Comparison of ENCODE assay signal across 8 cellular contexts in the genomic region with DNA sequence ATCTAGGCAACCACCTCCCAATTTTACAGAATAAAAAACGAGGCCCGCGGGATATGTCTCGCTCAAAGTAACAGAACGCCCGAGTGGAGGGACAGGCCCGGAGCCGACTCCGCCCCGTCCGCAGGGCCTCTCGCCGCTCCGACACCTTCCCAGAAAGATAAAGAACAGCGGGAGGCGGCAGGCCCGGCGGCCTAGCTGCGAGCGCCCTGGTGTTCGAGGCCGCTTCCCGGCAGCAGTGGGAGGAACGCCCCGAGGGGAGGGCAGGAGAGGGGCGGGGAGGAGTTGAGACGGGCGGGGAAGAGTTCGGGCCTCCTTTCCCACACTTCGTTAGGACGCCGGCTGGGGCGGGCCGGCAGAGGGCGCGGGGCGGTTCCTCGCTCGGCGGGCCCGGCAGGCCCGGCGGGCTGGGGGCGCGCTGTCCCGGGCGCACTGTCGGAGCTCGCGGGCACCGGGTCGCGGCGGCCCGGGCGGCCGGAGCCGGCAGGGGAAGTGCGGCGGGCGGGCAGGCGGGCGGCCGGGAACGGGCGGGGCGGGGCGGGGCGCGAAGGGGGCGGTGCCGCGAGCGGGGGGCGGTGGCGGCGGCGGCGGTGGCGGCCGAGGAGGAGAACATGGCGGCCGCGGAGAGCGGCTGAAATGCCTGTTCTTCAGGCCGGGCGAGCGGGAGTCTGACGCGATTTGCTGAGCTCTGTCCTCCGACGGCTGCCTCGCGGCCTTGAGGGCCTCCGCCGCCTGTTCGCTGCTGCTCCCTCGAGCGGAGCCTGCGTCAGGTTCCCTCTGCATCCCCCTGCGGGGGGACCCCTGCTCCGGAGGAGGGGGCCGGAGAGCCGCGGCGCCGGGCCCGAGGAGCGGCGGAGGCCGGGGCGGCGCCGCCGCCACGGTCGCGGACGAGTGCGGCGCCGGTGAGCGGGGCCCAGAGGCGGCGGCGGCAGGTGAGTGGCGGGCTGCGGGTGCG. TPM values are rescaled to one million over a fixed set of nuclear protein-coding genes. Genes with fewer than 3 reads are reported as not detected.
A peak's percentile ranks its signal among the peaks of the same experiment; 100 is the strongest.
DNase-seq lines count a peak whose midpoint lies in the region; ATAC-seq and TF ChIP-seq lines count a peak whose summit lies in the region.

A gene (plus strand): TSS at position 581 of the 952 bp plus-strand sequence. CDS start 167,424 bp downstream, outside the sequence.

- no peak for TF ChIP-seq CTCF in ascending aorta (IDR thresholded peaks at IDR 0.05)

- H3K27ac Mint-ChIP-seq in T-helper 2 cell treated with Interferon-gamma antibody and Interleukin-4, amounts not matched to agents 5 μg/mL and 100 μg/mL, for 36 hours: peak within 1 kb of the TSS; percentile 84

- H3K4me3 Mint-ChIP-seq in T-helper 2 cell treated with Interferon-gamma antibody and Interleukin-4, amounts not matched to agents 5 μg/mL and 100 μg/mL, for 36 hours: peak within 1 kb of the TSS; percentile 91

- H3K27me3 Mint-ChIP-seq in T-helper 2 cell treated with Interferon-gamma antibody and Interleukin-4, amounts not matched to agents 5 μg/mL and 100 μg/mL, for 36 hours (ENCODE audit: low read depth): peaks cover 9% of the 10 kb centered on the region

- no peaks in the 10 kb centered on the region for H3K27me3 ChIP-seq in ascending aorta

- peaks cover 30% of the 10 kb centered on the region for H3K4me1 Mint-ChIP-seq in T-helper 2 cell treated with Interferon-gamma antibody and Interleukin-4, amounts not matched to agents 5 μg/mL and 100 μg/mL, for 36 hours (ENCODE audit: low read depth)

- H3K36me3 Mint-ChIP-seq in T-helper 2 cell treated with Interferon-gamma antibody and Interleukin-4, amounts not matched to agents 5 μg/mL and 100 μg/mL, for 36 hours (ENCODE audit: low read depth): no peaks in the 10 kb centered on the region

- H3K4me1 ChIP-seq in ascending aorta: peaks cover 0 to 9% of the 10 kb centered on the region in 2 donors

- DNase-seq in NCI-H187 treated with DMSO at 0.1 percent for 48 hours (lab: John Stamatoyannopoulos, UW) (peak; percentile 73), ascending aorta (ENCODE audit: low spot score in 2 of 2) (peak; percentile 40 to 93), hepatic stellate cell (ENCODE audit: low spot score) (peak; percentile 92), retina (peak; percentile 90), OCI-M2 (lab: John Stamatoyannopoulos, UW; ENCODE audit: unreplicated experiment) (no peak)
- DNase-seq in T-helper 2 cell treated with Interferon-gamma antibody and Interleukin-4, amounts not matched to agents 5 μg/mL and 100 μg/mL, for 36 hours (ENCODE audit: low spot score): peak; percentile 90

- intact Hi-C loops in ascending aorta (cut with DNase I): loop anchor here (2.0 to 5.0 kb wide), 3 partner anchors 231 to 481 kb away; a partner anchor contains a TSS

- peak; percentile 81 for ATAC-seq in GM18498 (IDR thresholded peaks at IDR 0.05; ENCODE audit: unreplicated experiment)
- peak; percentile 68 for ATAC-seq in HG02938 (IDR thresholded peaks at IDR 0.05; ENCODE audit: unreplicated experiment)

- H3K27ac ChIP-seq in ascending aorta: peak within 1 kb of the TSS; percentile 95 to 96

- peak within 1 kb of the TSS; percentile 90 to 93 for H3K4me3 ChIP-seq in ascending aorta

- H3K9me3 ChIP-seq in ascending aorta: no peaks in the 10 kb centered on the region

- H3K36me3 ChIP-seq in ascending aorta: no peaks in the 10 kb centered on the region

- no peaks in the 10 kb centered on the region for H3K9me3 Mint-ChIP-seq in T-helper 2 cell treated with Interferon-gamma antibody and Interleukin-4, amounts not matched to agents 5 μg/mL and 100 μg/mL, for 36 hours

RNA-seq across cellular contexts. Expression of the gene that starts here (rescaled TPM):
- 19.3 TPM for total RNA-seq in ascending aorta
